15 cellular contexts compared by ENCODE assay signal in the genomic region with DNA sequence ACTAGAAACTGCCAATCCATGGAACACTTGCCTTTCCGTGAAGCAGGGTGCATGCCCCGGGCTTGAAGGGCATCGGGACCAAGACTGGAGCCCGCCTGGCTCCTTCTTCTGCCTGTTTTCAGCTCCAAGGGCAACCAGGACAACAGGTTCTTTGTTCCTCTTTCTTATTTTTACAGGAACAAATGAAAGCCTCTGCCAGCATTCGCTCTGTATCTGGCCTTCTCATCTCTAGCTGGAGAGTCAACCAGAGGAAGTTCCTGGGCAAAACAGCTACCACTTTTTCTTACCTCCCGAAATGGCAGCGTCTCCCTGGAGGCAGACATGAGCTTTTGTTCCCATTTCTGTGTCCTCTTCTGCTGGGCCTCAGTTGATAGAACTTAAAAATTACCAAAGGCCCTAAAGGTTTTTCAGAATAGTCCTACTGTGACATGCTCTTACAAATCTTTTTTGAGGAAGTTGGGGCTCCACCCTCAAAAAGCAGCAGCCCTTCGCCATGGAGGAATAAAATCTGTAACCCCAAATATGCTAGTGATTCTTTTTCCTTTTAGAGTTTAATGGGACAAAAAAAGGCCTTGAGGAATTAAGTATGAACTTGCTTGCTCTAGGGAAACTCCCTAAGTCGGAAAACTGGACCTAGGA.
DNase-seq lines count a peak whose midpoint lies in the region; ATAC-seq, FAIRE-seq and TF ChIP-seq lines count a peak whose summit lies in the region.
"Had no signal": no experiment of that assay in that cellular context is flagged by ENCODE, and none has a peak within 500 bp of the region (broad histone marks: within the 10 kb centered on the region; RNA-seq: fewer than 3 reads in every experiment).

No MANE protein-coding gene starts in this region.

- in situ Hi-C loops in Panc1 (cut with HindIII; ENCODE audit: low pct_unique_long_range_greater_than_20kb, low sequenced_read_pairs), result no loop called here

- H3K4me3 ChIP-seq in Panc1 (ENCODE audit: low read depth in 2 of 2, low read length in 2 of 2), result no peak overlapping the region
- no peak overlapping the region for H3K4me3 ChIP-seq in esophagus squamous epithelium
- H3K4me3 ChIP-seq in pancreas, result no peak overlapping the region
- no peak overlapping the region for H3K4me3 ChIP-seq in endodermal cell (ENCODE audit: low read length)
- H3K4me3 ChIP-seq: A549, cardiac muscle cell had no signal

- H3K9ac ChIP-seq in endodermal cell (ENCODE audit: extremely low read depth, low read length, poor library complexity, severe bottlenecking), result no peak overlapping the region

- H3K27me3 ChIP-seq in Panc1 (ENCODE audit: control insufficient read depth, insufficient read depth, low read length) (no peaks in the 10 kb centered on the region), esophagus squamous epithelium (no peaks in the 10 kb centered on the region), pancreas (no peaks in the 10 kb centered on the region), endodermal cell (ENCODE audit: control insufficient read depth, insufficient read depth, low read length, poor library complexity, severe bottlenecking) (no peaks in the 10 kb centered on the region)
- H3K27me3 ChIP-seq: cardiac muscle cell had no signal

- H3K4me1 ChIP-seq in Panc1 (ENCODE audit: control insufficient read depth, insufficient read depth, low read length) (peaks cover 10% of the 10 kb centered on the region), esophagus squamous epithelium (peaks cover 21 to 99% (median 53%) of the 10 kb centered on the region in 3 donors), pancreas (peaks cover 16 to 48% (median 47%) of the 10 kb centered on the region in 3 donors), endodermal cell (ENCODE audit: control insufficient read depth, insufficient read depth, low read length) (peaks cover 5% of the 10 kb centered on the region)

- no peaks in the 10 kb centered on the region for H3K27me3 Mint-ChIP-seq in endodermal cell (ENCODE audit: insufficient read depth)
- H3K27me3 Mint-ChIP-seq in activated T-helper 17 cell treated with anti-CD3 and anti-CD28 coated beads, Interleukin-2, amount 50 U/mL, for 72 hours, result peaks cover 16% of the 10 kb centered on the region

- no TSS peak for BruUV-seq in Panc1 (replicated peaks; lab: Mats Ljungman, UMichigan)

- intact Hi-C loops in Panc1 (cut with micrococcal nuclease; ENCODE audit: unreplicated experiment), result no loop called here
- intact Hi-C loops in esophagus squamous epithelium (cut with DNase I), result no loop called here
- intact Hi-C loops in pancreas (cut with DNase I), result no loop called here

- POLR2A ChIA-PET in Panc1 (lab: Charles Lee), result no interaction called here

- no peaks in the 10 kb centered on the region for H3K9me3 Mint-ChIP-seq in endodermal cell
- H3K9me3 Mint-ChIP-seq in activated T-helper 17 cell treated with anti-CD3 and anti-CD28 coated beads, Interleukin-2, amount 50 U/mL, for 72 hours, result no peaks in the 10 kb centered on the region
- H3K9me3 Mint-ChIP-seq: stimulated activated effector memory CD8-positive, alpha-beta T cell treated with anti-CD3 and anti-CD28 coated beads, Interleukin-12 subunit alpha, Interleukin-12 subunit beta, amount 100 ng/mL, for 72 hours had no signal

- no peak for FAIRE-seq in pancreas (lab: Jason Lieb, UNC)
- FAIRE-seq: A549 had no signal

- peak overlapping the region; percentile 44; the same call in 1 of the 2 replicates for H3K27ac ChIP-seq in Panc1 (ENCODE audit: low read length)
- peak overlapping the region; percentile 48 to 82 (median 80) for H3K27ac ChIP-seq in esophagus squamous epithelium
- peak overlapping the region in 3 of 4 donors; percentile 6 to 73 (median 73) for H3K27ac ChIP-seq in pancreas
- no peak overlapping the region for H3K27ac ChIP-seq in endodermal cell (ENCODE audit: low read depth, low read length)
- H3K27ac ChIP-seq: A549, cardiac muscle cell had no signal

- H3K4me1 Mint-ChIP-seq in endodermal cell, result peaks cover 23% of the 10 kb centered on the region
- H3K4me1 Mint-ChIP-seq in activated T-helper 17 cell treated with anti-CD3 and anti-CD28 coated beads, Interleukin-2, amount 50 U/mL, for 72 hours, result peaks cover 15% of the 10 kb centered on the region

- DNase-seq in Ammon's horn (ENCODE audit: low spot score) (peak; percentile 73), Panc1 (ENCODE audit: low read depth, low spot score) (no peak), esophagus squamous epithelium (lab: John Stamatoyannopoulos, UW) (no peak), pancreas (no peak), endodermal cell (no peak), GM10266 (ENCODE audit: extremely low spot score) (no peak)
- DNase-seq in stimulated activated CD4-positive, alpha-beta T cell treated with anti-CD3 and anti-CD28 coated beads, Interleukin-12 subunit alpha, Interleukin-12 subunit beta, amount 100 ng/mL, for 4 hours, result no peak
- DNase-seq: activated T-cell treated with anti-CD3 and anti-CD28 coated beads for 4 hours, foreskin fibroblast, HCEC 1CT, NCI-H748 treated with DMSO at 0.1 percent for 48 hours had no signal

- no peaks in the 10 kb centered on the region for H3K9me3 ChIP-seq in Panc1 (ENCODE audit: control insufficient read depth, insufficient read depth, low read depth, low read length)
- no peaks in the 10 kb centered on the region for H3K9me3 ChIP-seq in esophagus squamous epithelium
- H3K9me3 ChIP-seq in pancreas, result no peaks in the 10 kb centered on the region
- H3K9me3 ChIP-seq in endodermal cell (ENCODE audit: control insufficient read depth, low read length), result no peaks in the 10 kb centered on the region
- H3K9me3 ChIP-seq: A549 had no signal

- no peak overlapping the region for H3K4me3 Mint-ChIP-seq in endodermal cell
- H3K4me3 Mint-ChIP-seq in activated T-helper 17 cell treated with anti-CD3 and anti-CD28 coated beads, Interleukin-2, amount 50 U/mL, for 72 hours, result no peak overlapping the region
- H3K4me3 Mint-ChIP-seq: stimulated activated effector memory CD8-positive, alpha-beta T cell treated with anti-CD3 and anti-CD28 coated beads, Interleukin-12 subunit alpha, Interleukin-12 subunit beta, amount 100 ng/mL, for 72 hours had no signal

- no peak for TF ChIP-seq POLR2A in esophagus squamous epithelium (IDR thresholded peaks at IDR 0.05)

- CTCF ChIA-PET in Panc1 (lab: Charles Lee), result interaction anchor here (0.5 kb wide), 1 partner anchor 37 kb away, joined by 7 read pairs; no protein-coding TSS in a partner anchor

- no peak overlapping the region for H3K27ac Mint-ChIP-seq in endodermal cell
- H3K27ac Mint-ChIP-seq in activated T-helper 17 cell treated with anti-CD3 and anti-CD28 coated beads, Interleukin-2, amount 50 U/mL, for 72 hours, result no peak overlapping the region
- H3K27ac Mint-ChIP-seq: stimulated activated effector memory CD8-positive, alpha-beta T cell treated with anti-CD3 and anti-CD28 coated beads, Interleukin-12 subunit alpha, Interleukin-12 subunit beta, amount 100 ng/mL, for 72 hours had no signal

- TF ChIP-seq CTCF in Panc1 (IDR thresholded peaks at IDR 0.05) (no peak), esophagus squamous epithelium (IDR thresholded peaks at IDR 0.05) (no peak), pancreas (IDR thresholded peaks at IDR 0.05) (no peak), endodermal cell (conservative IDR thresholded peaks at IDR 0.05) (no peak), GM10266 (IDR thresholded peaks at IDR 0.05; ENCODE audit: control insufficient read depth, insufficient read depth, low read depth, missing control alignments) (no peak)

- H3K36me3 ChIP-seq in Panc1 (ENCODE audit: control insufficient read depth, insufficient read depth, low read length), result no peaks in the 10 kb centered on the region
- peaks cover 0 to 32% (median 0%) of the 10 kb centered on the region in 3 donors for H3K36me3 ChIP-seq in esophagus squamous epithelium
- H3K36me3 ChIP-seq in pancreas, result no peaks in the 10 kb centered on the region
- no peaks in the 10 kb centered on the region for H3K36me3 ChIP-seq in endodermal cell (ENCODE audit: control insufficient read depth, insufficient read depth, low read length)
- H3K36me3 ChIP-seq: cardiac muscle cell had no signal

- WGBS in esophagus squamous epithelium, 2 donors, result 26 to 35% methylated on average over 9 of the region's 9 CpGs
- WGBS in pancreas, 2 donors, result 61 to 67% methylated on average over 9 of the region's 9 CpGs
- 93% methylated on average over 8 to 9 of the region's 9 CpGs for WGBS in endodermal cell (ENCODE audit: insufficient coverage in 1 of 2, insufficient read length in 1 of 2), 2 experiments

- H3K36me3 Mint-ChIP-seq in endodermal cell (ENCODE audit: low read depth), result peaks cover 5% of the 10 kb centered on the region
- no peaks in the 10 kb centered on the region for H3K36me3 Mint-ChIP-seq in activated T-helper 17 cell treated with anti-CD3 and anti-CD28 coated beads, Interleukin-2, amount 50 U/mL, for 72 hours (ENCODE audit: low read depth)

- peak; percentile 48; the same call in 1 of the 2 replicates for ATAC-seq in Panc1
- peak in 3 of 4 donors; percentile 24 to 28 (median 25) for ATAC-seq in pancreas
- no peak for ATAC-seq in activated T-helper 17 cell treated with anti-CD3 and anti-CD28 coated beads, Interleukin-2, amount 50 U/mL, for 72 hours (replicated peaks)
- ATAC-seq: A549; stimulated activated effector memory CD8-positive, alpha-beta T cell treated with anti-CD3 and anti-CD28 coated beads, Interleukin-12 subunit alpha, Interleukin-12 subunit beta, amount 100 ng/mL, for 72 hours had no signal
